ENCODE assay signal across 8 cellular contexts in genomic region chr1:204829133-204829532, GRCh38. TPM values are rescaled to one million over a fixed set of nuclear protein-coding genes. Genes with fewer than 3 reads are reported as not detected.
DNase-seq lines count a peak whose midpoint lies in the region; ATAC-seq and TF ChIP-seq lines count a peak whose summit lies in the region.

No MANE protein-coding gene starts in this region.

- H4K8ac ChIP-seq in neuronal stem cell (ENCODE audit: low read depth, low read length), result no peak overlapping the region

- H3K4ac ChIP-seq in neuronal stem cell (ENCODE audit: low read length), result no peak overlapping the region

- H3K27ac ChIP-seq in esophagus squamous epithelium (peak overlapping the region in 3 of 4 donors; percentile 73 to 83 (median 73)), neuronal stem cell (replicated peaks; ENCODE audit: low read length) (no peak overlapping the region)

- no peak overlapping the region for H4K91ac ChIP-seq in neuronal stem cell (ENCODE audit: low read depth, low read length, poor library complexity)

- H3K36me3 ChIP-seq in esophagus squamous epithelium (no peaks in the 10 kb centered on the region), neuronal stem cell (replicated peaks in 1 of 2; ENCODE audit: control insufficient read depth in 2 of 2, insufficient read depth in 2 of 2, low read length in 2 of 2) (no peaks in the 10 kb centered on the region)

- H2BK15ac ChIP-seq in neuronal stem cell (ENCODE audit: low read length), result no peak overlapping the region

- peak overlapping the region; percentile 66 for H3K9ac ChIP-seq in neuronal stem cell (ENCODE audit: low read depth, low read length, poor library complexity)

- DNase-seq in AG08396 (ENCODE audit: low spot score) (peak; percentile 18), NCI-H128 (lab: John Stamatoyannopoulos, UW; ENCODE audit: unreplicated experiment) (peak; percentile 16), esophagus squamous epithelium (lab: John Stamatoyannopoulos, UW) (no peak), neuronal stem cell (ENCODE audit: low spot score) (no peak), 8988T (no peak), OCI-M1 (lab: John Stamatoyannopoulos, UW) (no peak)
- DNase-seq in stimulated activated CD4-positive, alpha-beta T cell treated with anti-CD3 and anti-CD28 coated beads, Interleukin-15, amount 100 ng/mL, for 24 hours, result no peak

- no peak for TF ChIP-seq POLR2A in esophagus squamous epithelium (IDR thresholded peaks at IDR 0.05)

- H2AFZ ChIP-seq in neuronal stem cell (ENCODE audit: low read length), result peak overlapping the region; percentile 91

- H3K9me3 ChIP-seq in esophagus squamous epithelium (no peaks in the 10 kb centered on the region), neuronal stem cell (replicated peaks in 1 of 2; ENCODE audit: control insufficient read depth in 2 of 2, insufficient read depth in 1 of 2, low read depth in 1 of 2, low read length in 2 of 2) (no peaks in the 10 kb centered on the region)

- peak overlapping the region; percentile 14 for H2BK5ac ChIP-seq in neuronal stem cell (ENCODE audit: low read length)

- peak overlapping the region; percentile 40 for H3K14ac ChIP-seq in neuronal stem cell (ENCODE audit: low read length)

- no peak overlapping the region for H2BK12ac ChIP-seq in neuronal stem cell (ENCODE audit: low read length)

- H3K4me3 ChIP-seq in esophagus squamous epithelium (peak overlapping the region; percentile 15 to 67 (median 50)), neuronal stem cell (ENCODE audit: low read length in 2 of 2) (peak overlapping the region; percentile 53 to 80)

- no peak for ATAC-seq in HG03175 (IDR thresholded peaks at IDR 0.05; ENCODE audit: unreplicated experiment)

- TF ChIP-seq CTCF in esophagus squamous epithelium (IDR thresholded peaks at IDR 0.05), result no peak

- H3K27me3 ChIP-seq in esophagus squamous epithelium, result peaks cover 0 to 66% (median 4%) of the 10 kb centered on the region in 4 donors
- peaks cover 0 to 64% (median 4%) of the 10 kb centered on the region in 3 experiments for H3K27me3 ChIP-seq in neuronal stem cell (ENCODE audit: control insufficient read depth in 3 of 3, insufficient read depth in 3 of 3, low read depth in 1 of 3, low read length in 3 of 3)

- no peak overlapping the region for H3K18ac ChIP-seq in neuronal stem cell (ENCODE audit: low read length)

- no peaks in the 10 kb centered on the region for H3K79me1 ChIP-seq in neuronal stem cell (ENCODE audit: low read depth, low read length)

- H3K23ac ChIP-seq in neuronal stem cell (ENCODE audit: low read depth, low read length, poor library complexity), result peak overlapping the region; percentile 59

- intact Hi-C loops in esophagus squamous epithelium (cut with DNase I), result no loop called here

- WGBS in esophagus squamous epithelium, 2 donors, result 30 to 44% methylated on average over 5 of the region's 5 CpGs
- no CpG with 5 or more reads among the region's 5 CpGs for WGBS in neuronal stem cell (ENCODE audit: extremely low coverage in 2 of 2, insufficient read length in 2 of 2, insufficient replicate concordance in 1 of 2), 2 donors

- H3K4me2 ChIP-seq in neuronal stem cell (ENCODE audit: insufficient read depth, low read length, poor library complexity, severe bottlenecking), result peak overlapping the region; percentile 68

- H3K4me1 ChIP-seq in esophagus squamous epithelium, result peaks cover 5 to 30% (median 11%) of the 10 kb centered on the region in 3 donors
- H3K4me1 ChIP-seq in neuronal stem cell (ENCODE audit: control insufficient read depth in 2 of 2, insufficient read depth in 1 of 2, low read depth in 1 of 2, low read length in 2 of 2), result peaks cover 2 to 7% of the 10 kb centered on the region in 2 donors

- H2BK120ac ChIP-seq in neuronal stem cell (ENCODE audit: low read depth, low read length), result no peak overlapping the region

- H2AK5ac ChIP-seq in neuronal stem cell (ENCODE audit: low read depth, low read length), result no peak overlapping the region

RNA-seq across cellular contexts. Expression of gene NFASC, which starts 41.5 kb away (rescaled TPM):
- total RNA-seq in esophagus squamous epithelium, result 10 to 100 TPM in 2 of 4 donors, 1 to 10 TPM in 2; 6.3 to 15.1 (median 11.7) TPM
- 1.2 TPM for polyA plus RNA-seq in neuronal stem cell (2013, experiment 1 of 2)
- polyA plus RNA-seq in neuronal stem cell (2013, experiment 2 of 2), result 1.2 TPM

Comparison
In these comparisons a context has a peak if more than half of its experiments do, and no peak if none do; other contexts are left out.
1. DNase-seq: peak in AG08396 (single experiment) and NCI-H128 (single experiment); none in esophagus squamous epithelium (single experiment), neuronal stem cell (single experiment), stimulated activated CD4-positive, alpha-beta T cell treated with anti-CD3 and anti-CD28 coated beads, Interleukin-15, amount 100 ng/mL, for 24 hours (single experiment), 8988T (single experiment) and OCI-M1 (single experiment).